ENCODE assay signal across 33 cellular contexts in genomic region chr6:3784423-3784822, GRCh38. TPM values are rescaled to one million over a fixed set of nuclear protein-coding genes. Genes with fewer than 3 reads are reported as not detected.
"Had no signal": no experiment of that assay in that cellular context is flagged by ENCODE, and none has a peak within 500 bp of the region (broad histone marks: within the 10 kb centered on the region; RNA-seq: fewer than 3 reads in every experiment).

No MANE protein-coding gene starts in this region.

- H3K36me3 Mint-ChIP-seq: activated CD4-positive, alpha-beta memory T cell treated with anti-CD3 and anti-CD28 coated beads for 36 hours; activated CD8-positive, alpha-beta memory T cell treated with anti-CD3 and anti-CD28 coated beads, Interleukin-2, amount 10 ng/mL, durations not matched to agents 7 days and 5 days; activated naive CD4-positive, alpha-beta T cell treated with anti-CD3 and anti-CD28 coated beads, Interleukin-2, amount 10 ng/mL, durations not matched to agents 7 days and 5 days; activated naive CD4-positive, alpha-beta T cell treated with anti-CD3 and anti-CD28 coated beads, Interleukin-2, amount 50 U/mL, for 72 hours; activated naive CD8-positive, alpha-beta T cell treated with anti-CD3 and anti-CD28 coated beads, Interleukin-2, amount 10 ng/mL, durations not matched to agents 7 days and 5 days; brain had no signal

- DNase-seq: activated CD4-positive, alpha-beta memory T cell treated with anti-CD3 and anti-CD28 coated beads for 36 hours; activated CD4-positive, alpha-beta T cell treated with anti-CD3 and anti-CD28 coated beads for 36 hours; activated CD4-positive, alpha-beta T cell treated with anti-CD3 and anti-CD28 coated beads, Interleukin-2, amount 10 ng/mL, durations not matched to agents 24 days and 14 days; activated CD4-positive, CD25-positive, alpha-beta regulatory T cell; activated CD4-positive, CD25-positive, alpha-beta regulatory T cell treated with anti-CD3 and anti-CD28 coated beads, Interleukin-2, amount 50 U/mL, for 72 hours; activated CD8-positive, alpha-beta memory T cell treated with anti-CD3 and anti-CD28 coated beads, Interleukin-2, amount 10 ng/mL, durations not matched to agents 7 days and 5 days; activated CD8-positive, alpha-beta memory T cell treated with anti-CD3 and anti-CD28 coated beads, Interleukin-2, amount 50 U/mL, for 4 hours; activated CD8-positive, alpha-beta T cell treated with anti-CD3 and anti-CD28 coated beads, Interleukin-2, amount 10 ng/mL, durations not matched to agents 7 days and 5 days; activated effector memory CD4-positive, alpha-beta T cell treated with anti-CD3 and anti-CD28 coated beads, Interleukin-2, amount 50 U/mL, for 16 hours; activated naive CD4-positive, alpha-beta T cell; activated naive CD4-positive, alpha-beta T cell treated with anti-CD3 and anti-CD28 coated beads, Interleukin-2, amount 10 ng/mL, durations not matched to agents 7 days and 5 days; activated naive CD8-positive, alpha-beta T cell treated with anti-CD3 and anti-CD28 coated beads, Interleukin-2, amount 10 ng/mL, durations not matched to agents 7 days and 5 days; activated T-cell treated with anti-CD3 and anti-CD28 coated beads, Interleukin-2, amount 50 U/mL, for 1 hour; activated T-cell treated with anti-CD3 and anti-CD28 coated beads, Interleukin-2, amount 50 U/mL, for 48 hours; central memory CD4-positive, alpha-beta T cell; cerebellar nuclear complex; colonic mucosa; effector CD8-positive, alpha-beta T cell; esophagus squamous epithelium; foreskin melanocyte; heart right ventricle; T-helper 2 cell had no signal

- H3K27ac ChIP-seq: ascending aorta, breast epithelium, cardiac muscle cell, colonic mucosa, epithelial cell of prostate, esophagus squamous epithelium, gastroesophageal sphincter, heart right ventricle had no signal

- H3K4me3 Mint-ChIP-seq: activated CD4-positive, alpha-beta memory T cell treated with anti-CD3 and anti-CD28 coated beads for 36 hours; activated CD4-positive, alpha-beta T cell treated with anti-CD3 and anti-CD28 coated beads for 36 hours; activated CD4-positive, alpha-beta T cell treated with anti-CD3 and anti-CD28 coated beads, Interleukin-2, amount 10 ng/mL, durations not matched to agents 24 days and 14 days; activated CD8-positive, alpha-beta memory T cell treated with anti-CD3 and anti-CD28 coated beads, Interleukin-2, amount 10 ng/mL, durations not matched to agents 7 days and 5 days; activated CD8-positive, alpha-beta T cell treated with anti-CD3 and anti-CD28 coated beads, Interleukin-2, amount 10 ng/mL, durations not matched to agents 7 days and 5 days; activated naive CD4-positive, alpha-beta T cell treated with anti-CD3 and anti-CD28 coated beads, Interleukin-2, amount 10 ng/mL, durations not matched to agents 7 days and 5 days; activated naive CD8-positive, alpha-beta T cell treated with anti-CD3 and anti-CD28 coated beads, Interleukin-2, amount 10 ng/mL, durations not matched to agents 7 days and 5 days; activated T-helper 1 cell treated with anti-CD3 and anti-CD28 coated beads, Interleukin-12 subunit alpha, Interleukin-12 subunit beta, Interleukin-2, Interleukin-4 antibody, amounts not matched to agents 30 ng/mL and 10 ng/mL and 1 ng/mL, durations not matched to agents 14 hours and 24 hours and 36 hours; brain had no signal

- H3K9me3 Mint-ChIP-seq: activated CD4-positive, alpha-beta memory T cell treated with anti-CD3 and anti-CD28 coated beads for 36 hours; activated CD4-positive, alpha-beta T cell treated with anti-CD3 and anti-CD28 coated beads, Interleukin-2, amount 10 ng/mL, durations not matched to agents 24 days and 14 days; activated naive CD4-positive, alpha-beta T cell treated with anti-CD3 and anti-CD28 coated beads, Interleukin-2, amount 10 ng/mL, durations not matched to agents 7 days and 5 days; activated naive CD4-positive, alpha-beta T cell treated with anti-CD3 and anti-CD28 coated beads, Interleukin-2, amount 50 U/mL, for 72 hours; activated naive CD8-positive, alpha-beta T cell treated with anti-CD3 and anti-CD28 coated beads, Interleukin-2, amount 10 ng/mL, durations not matched to agents 7 days and 5 days; activated T-helper 1 cell treated with anti-CD3 and anti-CD28 coated beads, Interleukin-12 subunit alpha, Interleukin-12 subunit beta, Interleukin-2, Interleukin-4 antibody, amounts not matched to agents 30 ng/mL and 10 ng/mL and 1 ng/mL, durations not matched to agents 14 hours and 24 hours and 36 hours; activated T-helper 2 cell treated with anti-CD3 and anti-CD28 coated beads, Interferon-gamma antibody, Interleukin-2, Interleukin-4, amounts not matched to agents 10 μg/mL and 5 μg/mL and 100 μg/mL, durations not matched to agents 14 hours and 24 hours and 36 hours; brain had no signal

- H3K27me3 ChIP-seq: ascending aorta, breast epithelium, cardiac muscle cell, colonic mucosa, esophagus squamous epithelium, gastroesophageal sphincter, heart right ventricle had no signal

- H3K27me3 Mint-ChIP-seq: activated CD4-positive, alpha-beta T cell treated with anti-CD3 and anti-CD28 coated beads for 36 hours; activated CD4-positive, alpha-beta T cell treated with anti-CD3 and anti-CD28 coated beads, Interleukin-2, amount 10 ng/mL, durations not matched to agents 24 days and 14 days; activated naive CD8-positive, alpha-beta T cell treated with anti-CD3 and anti-CD28 coated beads, Interleukin-2, amount 10 ng/mL, durations not matched to agents 7 days and 5 days had no signal

- H3K4me3 ChIP-seq: ascending aorta, breast epithelium, cardiac muscle cell, colonic mucosa, esophagus squamous epithelium, gastroesophageal sphincter, heart right ventricle had no signal

- ATAC-seq: activated CD4-positive, alpha-beta T cell treated with anti-CD3 and anti-CD28 coated beads for 36 hours; activated CD8-positive, alpha-beta memory T cell treated with anti-CD3 and anti-CD28 coated beads, Interleukin-2, amount 10 ng/mL, durations not matched to agents 7 days and 5 days; activated CD8-positive, alpha-beta T cell treated with anti-CD3 and anti-CD28 coated beads, Interleukin-2, amount 10 ng/mL, durations not matched to agents 7 days and 5 days; activated naive CD4-positive, alpha-beta T cell treated with anti-CD3 and anti-CD28 coated beads, Interleukin-2, amount 50 U/mL, for 72 hours; gastroesophageal sphincter; heart right ventricle had no signal

- H3K4me1 Mint-ChIP-seq: activated CD4-positive, alpha-beta T cell treated with anti-CD3 and anti-CD28 coated beads for 36 hours; activated CD4-positive, alpha-beta T cell treated with anti-CD3 and anti-CD28 coated beads, Interleukin-2, amount 10 ng/mL, durations not matched to agents 24 days and 14 days; activated CD8-positive, alpha-beta memory T cell treated with anti-CD3 and anti-CD28 coated beads, Interleukin-2, amount 10 ng/mL, durations not matched to agents 7 days and 5 days; activated naive CD4-positive, alpha-beta T cell treated with anti-CD3 and anti-CD28 coated beads, Interleukin-2, amount 10 ng/mL, durations not matched to agents 7 days and 5 days; activated naive CD8-positive, alpha-beta T cell treated with anti-CD3 and anti-CD28 coated beads, Interleukin-2, amount 10 ng/mL, durations not matched to agents 7 days and 5 days had no signal

- H3K36me3 ChIP-seq: ascending aorta, breast epithelium, cardiac muscle cell, colonic mucosa, esophagus squamous epithelium, gastroesophageal sphincter, heart right ventricle had no signal

- H3K9me3 ChIP-seq: ascending aorta, breast epithelium, colonic mucosa, esophagus squamous epithelium, gastroesophageal sphincter, heart right ventricle had no signal

- FAIRE-seq: endometrium, endothelial cell of umbilical vein had no signal

- H3K27ac Mint-ChIP-seq: activated CD4-positive, alpha-beta memory T cell treated with anti-CD3 and anti-CD28 coated beads for 36 hours; activated CD4-positive, alpha-beta T cell treated with anti-CD3 and anti-CD28 coated beads for 36 hours; activated CD4-positive, alpha-beta T cell treated with anti-CD3 and anti-CD28 coated beads, Interleukin-2, amount 10 ng/mL, durations not matched to agents 24 days and 14 days; activated CD8-positive, alpha-beta memory T cell treated with anti-CD3 and anti-CD28 coated beads, Interleukin-2, amount 10 ng/mL, durations not matched to agents 7 days and 5 days; activated CD8-positive, alpha-beta T cell treated with anti-CD3 and anti-CD28 coated beads, Interleukin-2, amount 10 ng/mL, durations not matched to agents 7 days and 5 days; activated naive CD4-positive, alpha-beta T cell treated with anti-CD3 and anti-CD28 coated beads, Interleukin-2, amount 10 ng/mL, durations not matched to agents 7 days and 5 days; activated naive CD4-positive, alpha-beta T cell treated with anti-CD3 and anti-CD28 coated beads, Interleukin-2, amount 50 U/mL, for 72 hours; activated naive CD8-positive, alpha-beta T cell treated with anti-CD3 and anti-CD28 coated beads, Interleukin-2, amount 10 ng/mL, durations not matched to agents 7 days and 5 days; activated T-helper 1 cell treated with anti-CD3 and anti-CD28 coated beads, Interleukin-12 subunit alpha, Interleukin-12 subunit beta, Interleukin-2, Interleukin-4 antibody, amounts not matched to agents 30 ng/mL and 10 ng/mL and 1 ng/mL, durations not matched to agents 14 hours and 24 hours and 36 hours; activated T-helper 2 cell treated with anti-CD3 and anti-CD28 coated beads, Interferon-gamma antibody, Interleukin-2, Interleukin-4, amounts not matched to agents 10 μg/mL and 5 μg/mL and 100 μg/mL, durations not matched to agents 14 hours and 24 hours and 36 hours; brain had no signal

- H3K4me1 ChIP-seq: ascending aorta, breast epithelium, colonic mucosa, gastroesophageal sphincter, heart right ventricle had no signal

RNA-seq across cellular contexts. Expression of gene PXDC1, which starts 32.9 kb away (rescaled TPM):
- total RNA-seq: activated CD8-positive, alpha-beta T cell treated with anti-CD3 and anti-CD28 coated beads, Interleukin-2, amount 10 ng/mL, durations not matched to agents 7 days and 5 days had no signal
